Comparison of ENCODE assay signal across 9 cellular contexts in the genomic region with DNA sequence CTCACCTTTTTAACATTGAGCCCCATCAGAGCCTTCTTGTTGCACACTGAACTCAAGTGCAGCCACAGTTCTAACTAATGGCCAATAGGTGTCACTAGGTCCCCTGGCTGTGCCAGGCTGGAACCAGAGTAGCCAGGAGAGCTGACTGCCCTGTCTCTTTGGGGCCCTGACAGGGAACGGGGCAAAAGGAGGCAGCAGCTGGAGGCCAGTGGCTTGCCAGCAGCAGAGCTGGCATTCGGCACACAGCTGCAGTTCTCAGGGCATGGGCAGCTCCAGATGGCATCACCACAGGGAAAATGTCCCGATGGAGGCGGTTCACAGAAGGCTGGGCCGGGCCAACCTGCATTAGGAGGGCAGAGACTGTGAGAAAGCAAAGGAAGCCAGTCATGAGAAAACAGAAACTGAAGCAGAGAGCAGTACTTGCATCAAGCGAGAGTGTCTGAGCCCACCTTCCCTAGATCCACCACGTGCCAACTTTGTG.
DNase-seq lines count a peak whose midpoint lies in the region; TF ChIP-seq lines count a peak whose summit lies in the region.
"Had no signal": no experiment of that assay in that cellular context is flagged by ENCODE, and none has a peak within 500 bp of the region (broad histone marks: within the 10 kb centered on the region; RNA-seq: fewer than 3 reads in every experiment).

No MANE protein-coding gene starts in this region.

- in situ Hi-C loops in mammary epithelial cell (cut with MboI; ENCODE audit: low sequenced_read_pairs in 2 of 2) = loop anchor here in 1 of 2 donors (10.0 kb wide), 1 partner anchor 169 kb away; no protein-coding TSS in a partner anchor

- H3K27me3 ChIP-seq in breast epithelium (no peaks in the 10 kb centered on the region), mammary epithelial cell (ENCODE audit: insufficient read depth, low read length) (peaks cover 2% of the 10 kb centered on the region)

- H3K4me2 ChIP-seq in mammary epithelial cell (ENCODE audit: insufficient read depth, low read depth, low read length) = no peak overlapping the region

- no peak overlapping the region for H3K4me3 ChIP-seq in breast epithelium
- H3K4me3 ChIP-seq in HEK293 (ENCODE audit: low read depth, low read length) = no peak overlapping the region
- no peak overlapping the region for H3K4me3 ChIP-seq in mammary epithelial cell (replicated peaks in 1 of 3; ENCODE audit: insufficient read depth in 1 of 3, low read depth in 2 of 3, low read length in 3 of 3)

- POLR2A ChIA-PET in MCF 10A (lab: Yijun Ruan, JAX) = no interaction called here
- POLR2A ChIA-PET in HEK293 (lab: Yijun Ruan, JAX) = no interaction called here

- dilution Hi-C loops in mammary epithelial cell (cut with HindIII; ENCODE audit: low sequenced_read_pairs) = no loop called here

- intact Hi-C loops in MCF 10A (cut with micrococcal nuclease) = no loop called here
- intact Hi-C loops in breast epithelium (cut with DNase I; ENCODE audit: low total_unique reads) = no loop called here
- intact Hi-C loops in mammary epithelial cell (cut with micrococcal nuclease) = loop anchor here (5.0 kb wide), 1 partner anchor 186 kb away; no protein-coding TSS in a partner anchor

- DNase-seq in MCF 10A (ENCODE audit: unreplicated experiment) (peak; percentile 73), breast epithelium (ENCODE audit: low spot score in 2 of 2) (no peak), NCI-H524 (lab: John Stamatoyannopoulos, UW) (peak; percentile 40 to 74), mammary epithelial cell (peak; percentile 17), midbrain (lab: John Stamatoyannopoulos, UW) (peak; percentile 3), NCI-H1436 (lab: John Stamatoyannopoulos, UW) (no peak), cortex of kidney (lab: John Stamatoyannopoulos, UW) (no peak)

- TF ChIP-seq POLR2A in breast epithelium (IDR thresholded peaks at IDR 0.05) = no peak

- H3K27ac Mint-ChIP-seq in MCF 10A (ENCODE audit: low read depth, unreplicated experiment) = no peak overlapping the region

- H3K36me3 ChIP-seq in breast epithelium = no peaks in the 10 kb centered on the region
- H3K36me3 ChIP-seq in HEK293 (ENCODE audit: control insufficient read depth in 2 of 2, insufficient read depth in 1 of 2, low read length in 2 of 2) = no peaks in the 10 kb centered on the region
- no peaks in the 10 kb centered on the region for H3K36me3 ChIP-seq in mammary epithelial cell (ENCODE audit: insufficient read depth, low read length)

- CTCF ChIA-PET in MCF 10A (lab: Yijun Ruan, JAX) (interaction anchor here (0.6 to 2.6 kb wide), 40 partner anchors 9 to 1112 kb away, joined by 3 to 33 read pairs (median 4); no protein-coding TSS in a partner anchor), HEK293 (lab: Yijun Ruan, JAX) (interaction anchor here (0.6 to 1.4 kb wide), 10 partner anchors 7 to 937 kb away, joined by 3 to 7 read pairs (median 3); no protein-coding TSS in a partner anchor), mammary epithelial cell (lab: Charles Lee; ENCODE audit: low non-redundant PET) (no interaction called here)

- H3K27ac ChIP-seq in breast epithelium = no peak overlapping the region
- H3K27ac ChIP-seq in HEK293 (ENCODE audit: extremely low read depth, low read depth, low read length) = no peak overlapping the region
- no peak overlapping the region for H3K27ac ChIP-seq in mammary epithelial cell (ENCODE audit: insufficient read depth, low read depth, low read length)

- WGBS in mammary epithelial cell (ENCODE audit: low coverage, missing lambda C conversion rate) = 84% methylated on average over 5 of the region's 7 CpGs

- H3K4me1 ChIP-seq in breast epithelium = no peaks in the 10 kb centered on the region
- no peaks in the 10 kb centered on the region for H3K4me1 ChIP-seq in HEK293 (ENCODE audit: control insufficient read depth, insufficient read depth, low read length)
- H3K4me1 ChIP-seq in mammary epithelial cell (ENCODE audit: insufficient read depth, low read length) = no peaks in the 10 kb centered on the region

- H4K20me1 ChIP-seq in mammary epithelial cell (ENCODE audit: insufficient read depth, low read length) = no peaks in the 10 kb centered on the region

- H3K79me2 ChIP-seq in mammary epithelial cell (ENCODE audit: insufficient read depth, low read length) = no peaks in the 10 kb centered on the region

- TF ChIP-seq CTCF in MCF 10A (IDR thresholded peaks at IDR 0.05; ENCODE audit: unreplicated experiment) = peak; percentile 75
- TF ChIP-seq CTCF in breast epithelium (IDR thresholded peaks at IDR 0.05) = peak in 1 of 3 donors; percentile 24
- TF ChIP-seq CTCF in HEK293 (tag by site-specific recombination; IDR thresholded peaks at IDR 0.05) = 0 out of 2 replicates have a peak, but pooled peaks have one; percentile 22
- peak; percentile 60 to 79 for TF ChIP-seq CTCF in mammary epithelial cell (conservative IDR thresholded peaks at IDR 0.05 in 1 of 2, IDR thresholded peaks at IDR 0.05 in 1 of 2; ENCODE audit: extremely low read depth in 1 of 2, insufficient read depth in 1 of 2, low read depth in 1 of 2, low read length in 2 of 2)

- peaks cover 8% of the 10 kb centered on the region for H3K4me1 Mint-ChIP-seq in MCF 10A (ENCODE audit: insufficient read depth, unreplicated experiment)
- H3K4me1 Mint-ChIP-seq: central memory CD8-positive, alpha-beta T cell had no signal

- H3K9me3 Mint-ChIP-seq in MCF 10A (ENCODE audit: unreplicated experiment) = no peaks in the 10 kb centered on the region
- H3K9me3 Mint-ChIP-seq: central memory CD8-positive, alpha-beta T cell had no signal

- H3K4me3 Mint-ChIP-seq in MCF 10A (ENCODE audit: unreplicated experiment) = no peak overlapping the region
- H3K4me3 Mint-ChIP-seq: central memory CD8-positive, alpha-beta T cell had no signal

- H3K9me3 ChIP-seq in breast epithelium = no peaks in the 10 kb centered on the region
- no peaks in the 10 kb centered on the region for H3K9me3 ChIP-seq in HEK293 (ENCODE audit: control insufficient read depth, insufficient read depth, low read depth, low read length)
- H3K9me3 ChIP-seq in mammary epithelial cell (replicated peaks; ENCODE audit: insufficient read depth, low read length) = no peaks in the 10 kb centered on the region

- H3K9ac ChIP-seq in mammary epithelial cell (ENCODE audit: insufficient read depth, low read length) = no peak overlapping the region

- H3K36me3 Mint-ChIP-seq in MCF 10A (ENCODE audit: insufficient read depth, unreplicated experiment) = no peaks in the 10 kb centered on the region

- H2AFZ ChIP-seq in mammary epithelial cell (ENCODE audit: low read depth, low read length) = no peak overlapping the region

- BruUV-seq in MCF 10A (replicated peaks; lab: Mats Ljungman, UMichigan) (no TSS peak), mammary epithelial cell (replicated peaks; lab: Mats Ljungman, UMichigan) (no TSS peak)

- peaks cover 13% of the 10 kb centered on the region for H3K27me3 Mint-ChIP-seq in MCF 10A (ENCODE audit: insufficient read depth, unreplicated experiment)

TF ChIP-seq in HEK293, 187 proteins besides CTCF, POLR2A, EP300 and RAD21:
- TF ChIP-seq ZNF654 (tag by site-specific recombination; IDR thresholded peaks at IDR 0.05; ENCODE audit: low read depth) = peak; percentile 40
- no peak for TF ChIP-seq OVOL3 (tag by site-specific recombination; IDR thresholded peaks at IDR 0.05)
- TF ChIP-seq ZNF2 (tag by site-specific recombination; IDR thresholded peaks at IDR 0.05) = no peak
- TF ChIP-seq, protein P1, sequence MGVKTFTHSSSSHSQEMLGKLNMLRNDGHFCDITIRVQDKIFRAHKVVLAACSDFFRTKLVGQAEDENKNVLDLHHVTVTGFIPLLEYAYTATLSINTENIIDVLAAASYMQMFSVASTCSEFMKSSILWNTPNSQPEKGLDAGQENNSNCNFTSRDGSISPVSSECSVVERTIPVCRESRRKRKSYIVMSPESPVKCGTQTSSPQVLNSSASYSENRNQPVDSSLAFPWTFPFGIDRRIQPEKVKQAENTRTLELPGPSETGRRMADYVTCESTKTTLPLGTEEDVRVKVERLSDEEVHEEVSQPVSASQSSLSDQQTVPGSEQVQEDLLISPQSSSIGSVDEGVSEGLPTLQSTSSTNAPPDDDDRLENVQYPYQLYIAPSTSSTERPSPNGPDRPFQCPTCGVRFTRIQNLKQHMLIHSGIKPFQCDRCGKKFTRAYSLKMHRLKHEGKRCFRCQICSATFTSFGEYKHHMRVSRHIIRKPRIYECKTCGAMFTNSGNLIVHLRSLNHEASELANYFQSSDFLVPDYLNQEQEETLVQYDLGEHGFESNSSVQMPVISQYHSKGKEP (tag by site-specific recombination; IDR thresholded peaks at IDR 0.05) = no peak
- TF ChIP-seq FEZF1 (tag by site-specific recombination; IDR thresholded peaks at IDR 0.05) = no peak

Comparison
In these comparisons a context has a peak if more than half of its experiments do, and no peak if none do; other contexts are left out.
1. DNase-seq: peak in MCF 10A (single experiment), NCI-H524 (2 of 2), mammary epithelial cell (single experiment) and midbrain (single experiment); none in breast epithelium (0 of 2), NCI-H1436 (single experiment) and cortex of kidney (single experiment).